ENCODE assay signal across 11 cellular contexts in the genomic region with DNA sequence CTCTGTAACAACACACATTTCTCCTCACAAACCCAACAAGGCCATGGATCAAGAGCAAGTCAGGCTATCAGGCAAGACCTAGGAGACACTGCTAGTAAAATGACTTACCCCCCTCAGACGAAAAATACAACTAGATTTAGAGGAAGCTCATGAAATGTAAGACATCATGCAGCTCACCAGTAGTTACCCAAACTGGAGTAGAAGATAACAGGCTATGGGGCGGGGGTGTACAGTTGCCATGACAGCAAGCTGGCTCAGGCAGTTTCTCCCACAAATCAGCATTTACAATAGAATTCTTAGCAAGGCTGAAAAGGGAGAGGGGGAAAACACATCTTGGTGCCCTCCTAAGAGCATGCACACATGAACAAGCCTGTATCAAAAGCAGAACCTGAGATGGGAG. TPM values are rescaled to one million over a fixed set of nuclear protein-coding genes. Genes with fewer than 3 reads are reported as not detected.
DNase-seq lines count a peak whose midpoint lies in the region; ATAC-seq and TF ChIP-seq lines count a peak whose summit lies in the region.
"Had no signal": no experiment of that assay in that cellular context is flagged by ENCODE, and none has a peak within 500 bp of the region (broad histone marks: within the 10 kb centered on the region; RNA-seq: fewer than 3 reads in every experiment).

No MANE protein-coding gene starts in this region.

- H3K79me2 ChIP-seq in fibroblast of lung (ENCODE audit: control insufficient read depth, insufficient read depth, low read length), result peaks cover 92% of the 10 kb centered on the region

- H3K27me3 ChIP-seq in fibroblast of lung (ENCODE audit: control insufficient read depth, insufficient read depth, low read length), result no peaks in the 10 kb centered on the region
- no peaks in the 10 kb centered on the region for H3K27me3 ChIP-seq in stomach
- H3K27me3 ChIP-seq: left lung had no signal

- peak overlapping the region; percentile 42 for H3K4me3 Mint-ChIP-seq in activated CD4-positive, alpha-beta T cell treated with anti-CD3 and anti-CD28 coated beads, Interleukin-2, amount 10 ng/mL, durations not matched to agents 24 days and 14 days
- peak overlapping the region; percentile 3 for H3K4me3 Mint-ChIP-seq in activated CD8-positive, alpha-beta T cell treated with anti-CD3 and anti-CD28 coated beads for 36 hours

- CTCF ChIA-PET in activated CD8-positive, alpha-beta T cell treated with anti-CD3 and anti-CD28 coated beads for 36 hours (lab: Charles Lee), result interaction anchor here (0.7 to 1.7 kb wide), 4 partner anchors 8 to 96 kb away, joined by 3 read pairs; no protein-coding TSS in a partner anchor

- H3K36me3 Mint-ChIP-seq in activated CD4-positive, alpha-beta T cell treated with anti-CD3 and anti-CD28 coated beads, Interleukin-2, amount 10 ng/mL, durations not matched to agents 24 days and 14 days (ENCODE audit: low read depth), result peaks cover 64% of the 10 kb centered on the region
- peaks cover 65% of the 10 kb centered on the region for H3K36me3 Mint-ChIP-seq in activated CD8-positive, alpha-beta T cell treated with anti-CD3 and anti-CD28 coated beads for 36 hours (ENCODE audit: low read depth)

- ATAC-seq in activated CD8-positive, alpha-beta T cell treated with anti-CD3 and anti-CD28 coated beads for 36 hours, result no peak
- no peak for ATAC-seq in GM21360 (IDR thresholded peaks at IDR 0.05; ENCODE audit: unreplicated experiment)
- ATAC-seq: left lung had no signal

- intact Hi-C loops in activated CD4-positive, alpha-beta T cell treated with anti-CD3 and anti-CD28 coated beads, Interleukin-2, amount 10 ng/mL, durations not matched to agents 24 days and 14 days (cut with micrococcal nuclease), result no loop called here
- intact Hi-C loops in activated CD8-positive, alpha-beta T cell treated with anti-CD3 and anti-CD28 coated beads for 36 hours (cut with micrococcal nuclease), result no loop called here
- intact Hi-C loops in stomach (cut with DNase I; ENCODE audit: low total_unique reads), result no loop called here

- H3K9me3 ChIP-seq in fibroblast of lung (ENCODE audit: control insufficient read depth, insufficient read depth, low read depth, low read length) (no peaks in the 10 kb centered on the region), stomach (no peaks in the 10 kb centered on the region)
- H3K9me3 ChIP-seq: left lung had no signal

- WGBS in stomach, 5 donors, result 21 to 39% (median 31%) methylated on average over 2 of the region's 2 CpGs

- H3K4me1 ChIP-seq in fibroblast of lung (ENCODE audit: control insufficient read depth, extremely low read depth, insufficient read depth, low read length) (peaks cover 15% of the 10 kb centered on the region), stomach (peaks cover 64 to 71% (median 69%) of the 10 kb centered on the region in 4 donors)

- TF ChIP-seq EP300 in stomach (IDR thresholded peaks at IDR 0.05), result no peak

- peak overlapping the region in 1 of 4 experiments; percentile 6 for H3K4me3 ChIP-seq in fibroblast of lung (replicated peaks in 1 of 4; ENCODE audit: control extremely low read depth in 1 of 4, insufficient read depth in 1 of 4, low read depth in 3 of 4, low read length in 4 of 4)
- peak overlapping the region in 2 of 4 donors; percentile 86 to 99 for H3K4me3 ChIP-seq in stomach

- H3K9ac ChIP-seq in fibroblast of lung (ENCODE audit: insufficient read depth, low read length), result no peak overlapping the region

- H3K27ac ChIP-seq in fibroblast of lung (ENCODE audit: insufficient read depth, low read length) (no peak overlapping the region), stomach (peak overlapping the region in 4 of 5 donors; percentile 77 to 99 (median 97))

- H2AFZ ChIP-seq in fibroblast of lung (ENCODE audit: low read length), result no peak overlapping the region

- peaks cover 8% of the 10 kb centered on the region for H3K36me3 ChIP-seq in fibroblast of lung (ENCODE audit: control insufficient read depth, insufficient read depth, low read length)
- peaks cover 30 to 48% (median 32%) of the 10 kb centered on the region in 4 donors for H3K36me3 ChIP-seq in stomach

- peak overlapping the region; percentile 52 for H3K27ac Mint-ChIP-seq in activated CD4-positive, alpha-beta T cell treated with anti-CD3 and anti-CD28 coated beads, Interleukin-2, amount 10 ng/mL, durations not matched to agents 24 days and 14 days
- peak overlapping the region; percentile 44 for H3K27ac Mint-ChIP-seq in activated CD8-positive, alpha-beta T cell treated with anti-CD3 and anti-CD28 coated beads for 36 hours

- H3K4me1 Mint-ChIP-seq in activated CD4-positive, alpha-beta T cell treated with anti-CD3 and anti-CD28 coated beads, Interleukin-2, amount 10 ng/mL, durations not matched to agents 24 days and 14 days, result peaks cover 60% of the 10 kb centered on the region
- peaks cover 63% of the 10 kb centered on the region for H3K4me1 Mint-ChIP-seq in activated CD8-positive, alpha-beta T cell treated with anti-CD3 and anti-CD28 coated beads for 36 hours (ENCODE audit: low read depth)

- no peak for DNase-seq in activated CD4-positive, alpha-beta T cell treated with anti-CD3 and anti-CD28 coated beads, Interleukin-2, amount 10 ng/mL, durations not matched to agents 24 days and 14 days
- DNase-seq in activated CD4-positive, alpha-beta T cell treated with anti-CD3 and anti-CD28 coated beads for 4 hours, result no peak
- peak; percentile 45 for DNase-seq in activated CD8-positive, alpha-beta T cell treated with anti-CD3 and anti-CD28 coated beads for 36 hours
- DNase-seq in fibroblast of lung (ENCODE audit: low read depth in 2 of 2) (peak in 1 of 2 donors; percentile 34), stomach (no peak), foreskin melanocyte (no peak), NCI-H146 treated with DMSO at 0.1 percent for 48 hours (lab: John Stamatoyannopoulos, UW; ENCODE audit: unreplicated experiment) (no peak)
- DNase-seq: cerebellar nuclear complex, left lung, NCI-H2081 had no signal

- peak overlapping the region; percentile 56 for H3K4me2 ChIP-seq in fibroblast of lung (ENCODE audit: extremely low read depth, insufficient read depth, low read length)

- H3K9me3 Mint-ChIP-seq in activated CD4-positive, alpha-beta T cell treated with anti-CD3 and anti-CD28 coated beads, Interleukin-2, amount 10 ng/mL, durations not matched to agents 24 days and 14 days, result no peaks in the 10 kb centered on the region
- H3K9me3 Mint-ChIP-seq in activated CD8-positive, alpha-beta T cell treated with anti-CD3 and anti-CD28 coated beads for 36 hours, result no peaks in the 10 kb centered on the region

- POLR2A ChIA-PET in activated CD8-positive, alpha-beta T cell treated with anti-CD3 and anti-CD28 coated beads for 36 hours (lab: Charles Lee), result interaction anchor here (0.8 to 2.8 kb wide), 6 partner anchors 10 to 823 kb away, joined by 3 to 9 read pairs (median 4); a partner anchor contains a TSS

- no peak for TF ChIP-seq CTCF in activated CD8-positive, alpha-beta T cell treated with anti-CD3 and anti-CD28 coated beads for 36 hours (IDR thresholded peaks at IDR 0.05)
- TF ChIP-seq CTCF in fibroblast of lung (conservative IDR thresholded peaks at IDR 0.05 in 1 of 2, IDR thresholded peaks at IDR 0.05 in 1 of 2; ENCODE audit: low read depth in 1 of 2, low read length in 2 of 2) (no peak), stomach (IDR thresholded peaks at IDR 0.05) (no peak)

- peaks cover 8% of the 10 kb centered on the region for H4K20me1 ChIP-seq in fibroblast of lung (ENCODE audit: control insufficient read depth, extremely low read depth, insufficient read depth, low read length)

- H3K27me3 Mint-ChIP-seq in activated CD4-positive, alpha-beta T cell treated with anti-CD3 and anti-CD28 coated beads, Interleukin-2, amount 10 ng/mL, durations not matched to agents 24 days and 14 days, result peaks cover 2% of the 10 kb centered on the region
- no peaks in the 10 kb centered on the region for H3K27me3 Mint-ChIP-seq in activated CD8-positive, alpha-beta T cell treated with anti-CD3 and anti-CD28 coated beads for 36 hours

- TF ChIP-seq POLR2A in stomach (IDR thresholded peaks at IDR 0.05), result no peak

RNA-seq across cellular contexts. Expression of a gene that starts 13.9 kb away (rescaled TPM):
- 633 and 635 TPM in 2 replicates for total RNA-seq in activated CD4-positive, alpha-beta T cell treated with anti-CD3 and anti-CD28 coated beads, Interleukin-2, amount 10 ng/mL, durations not matched to agents 24 days and 14 days
- 100 to 1,000 TPM; 591 to 597 TPM for total RNA-seq in activated CD8-positive, alpha-beta T cell treated with anti-CD3 and anti-CD28 coated beads for 36 hours
- total RNA-seq in fibroblast of lung, result 135 and 215 TPM in 2 replicates
- polyA plus RNA-seq in fibroblast of lung, result 842 and 1,032 TPM in 2 replicates
- polyA plus RNA-seq in fibroblast of lung (2012), result 607 and 696 TPM in 2 replicates
- polyA minus RNA-seq in fibroblast of lung (ENCODE audit: low replicate concordance), result 80.9 and 162 TPM in 2 replicates
- 100 to 1,000 TPM in 4 of 5 donors, 10 to 100 TPM in 1; 32.7 to 293 (median 214) TPM for total RNA-seq in stomach
- polyA plus RNA-seq in stomach, result 100 to 1,000 TPM; 101 to 364 (median 159) TPM

RNA-seq across cellular contexts. Expression of a gene that starts 23.1 kb away (rescaled TPM):
- 0.02 TPM in 1 of 2 replicates, not detected in the other for total RNA-seq in activated CD4-positive, alpha-beta T cell treated with anti-CD3 and anti-CD28 coated beads, Interleukin-2, amount 10 ng/mL, durations not matched to agents 24 days and 14 days
- under 1 TPM in 1 of 2 experiments, not detected in 1; 0.07 TPM for total RNA-seq in activated CD8-positive, alpha-beta T cell treated with anti-CD3 and anti-CD28 coated beads for 36 hours
- total RNA-seq in fibroblast of lung (under 0.01 and 0.17 TPM in 2 replicates), stomach (under 1 TPM in 1 of 5 donors, not detected in 4; 0.18 TPM)
- polyA plus RNA-seq in fibroblast of lung (0.01 and 0.08 TPM in 2 replicates), stomach (not detected)
- 0.02 TPM in 1 of 2 replicates, not detected in the other for polyA plus RNA-seq in fibroblast of lung (2012)
- not detected in 2 replicates for polyA minus RNA-seq in fibroblast of lung (ENCODE audit: low replicate concordance)

RNA-seq across cellular contexts. Expression of a gene that starts 28.1 kb away (rescaled TPM):
- not detected in 2 replicates for total RNA-seq in activated CD4-positive, alpha-beta T cell treated with anti-CD3 and anti-CD28 coated beads, Interleukin-2, amount 10 ng/mL, durations not matched to agents 24 days and 14 days
- total RNA-seq in activated CD8-positive, alpha-beta T cell treated with anti-CD3 and anti-CD28 coated beads for 36 hours, result not detected
- total RNA-seq in fibroblast of lung (not detected in 2 replicates), stomach (not detected)
- polyA plus RNA-seq in fibroblast of lung (not detected in 2 replicates), stomach (not detected)
- not detected in 2 replicates for polyA plus RNA-seq in fibroblast of lung (2012)
- polyA minus RNA-seq in fibroblast of lung (ENCODE audit: low replicate concordance), result not detected in 2 replicates
- total RNA-seq: left lung had no signal

RNA-seq across cellular contexts. Expression of a gene that starts 42.7 kb away (rescaled TPM):
- total RNA-seq in activated CD4-positive, alpha-beta T cell treated with anti-CD3 and anti-CD28 coated beads, Interleukin-2, amount 10 ng/mL, durations not matched to agents 24 days and 14 days, result 277 and 281 TPM in 2 replicates
- 100 to 1,000 TPM; 183 to 195 TPM for total RNA-seq in activated CD8-positive, alpha-beta T cell treated with anti-CD3 and anti-CD28 coated beads for 36 hours
- 37.5 and 51.9 TPM in 2 replicates for total RNA-seq in fibroblast of lung
- polyA plus RNA-seq in fibroblast of lung, result 180 and 235 TPM in 2 replicates
- polyA plus RNA-seq in fibroblast of lung (2012), result 173 and 176 TPM in 2 replicates
- 274 and 314 TPM in 2 replicates for polyA minus RNA-seq in fibroblast of lung (ENCODE audit: low replicate concordance)
- total RNA-seq in stomach, result 100 to 1,000 TPM in 2 of 5 donors, 10 to 100 TPM in 3; 25.2 to 109 (median 90.6) TPM
- polyA plus RNA-seq in stomach, result 10 to 100 TPM; 41.1 to 44.8 (median 43.4) TPM
